In genomic region chr5:169545762-169546161, GRCh38 we compare ENCODE assay signal across 15 cellular contexts. TPM values are rescaled to one million over a fixed set of nuclear protein-coding genes. Genes with fewer than 3 reads are reported as not detected.
A peak's percentile ranks its signal among the peaks of the same experiment; 100 is the strongest.
DNase-seq lines count a peak whose midpoint lies in the region; ATAC-seq, FAIRE-seq and TF ChIP-seq lines count a peak whose summit lies in the region.
"Had no signal": no experiment of that assay in that cellular context is flagged by ENCODE, and none has a peak within 500 bp of the region (broad histone marks: within the 10 kb centered on the region; RNA-seq: fewer than 3 reads in every experiment).

No MANE protein-coding gene starts in this region.

- H3K4me1 ChIP-seq in PC-3 (ENCODE audit: insufficient read depth, low read length) (no peaks in the 10 kb centered on the region), mesendoderm (ENCODE audit: control insufficient read depth, low read depth, low read length) (no peaks in the 10 kb centered on the region)

- H3K4ac ChIP-seq in mesendoderm (ENCODE audit: low read depth, low read length), result no peak overlapping the region

- H3K27ac Mint-ChIP-seq in activated CD8-positive, alpha-beta T cell treated with anti-CD3 and anti-CD28 coated beads for 36 hours, result no peak overlapping the region
- no peak overlapping the region for H3K27ac Mint-ChIP-seq in activated CD8-positive, alpha-beta T cell treated with anti-CD3 and anti-CD28 coated beads, Interleukin-2, amount 10 ng/mL, durations not matched to agents 7 days and 5 days

- H3K27ac ChIP-seq in PC-3 (ENCODE audit: low read length), result no peak overlapping the region
- no peak overlapping the region for H3K27ac ChIP-seq in mesendoderm (ENCODE audit: low read depth, low read length)
- H3K27ac ChIP-seq: brain microvascular endothelial cell, thoracic aorta had no signal

- no peak overlapping the region for H3K56ac ChIP-seq in mesendoderm (ENCODE audit: low read length)

- BruUV-seq in PC-3 (replicated peaks; lab: Mats Ljungman, UMichigan), result no TSS peak

- H2AK5ac ChIP-seq in mesendoderm (ENCODE audit: low read length), result no peak overlapping the region

- H3K4me2 ChIP-seq in PC-3 (ENCODE audit: low read length), result no peak overlapping the region
- H3K4me2 ChIP-seq in mesendoderm (ENCODE audit: low read length), result no peak overlapping the region

- H3K9ac ChIP-seq in PC-3 (ENCODE audit: low read length) (no peak overlapping the region), mesendoderm (ENCODE audit: low read length) (no peak overlapping the region)

- H3K79me1 ChIP-seq in mesendoderm (ENCODE audit: low read length), result no peaks in the 10 kb centered on the region

- H3K36me3 ChIP-seq in PC-3 (ENCODE audit: low read depth, low read length), result no peaks in the 10 kb centered on the region
- no peaks in the 10 kb centered on the region for H3K36me3 ChIP-seq in mesendoderm (ENCODE audit: control insufficient read depth, insufficient read depth, low read length)
- H3K36me3 ChIP-seq: brain microvascular endothelial cell, thoracic aorta had no signal

- no peaks in the 10 kb centered on the region for H4K20me1 ChIP-seq in PC-3 (ENCODE audit: low read length)

- H3K36me3 Mint-ChIP-seq in activated CD8-positive, alpha-beta T cell treated with anti-CD3 and anti-CD28 coated beads for 36 hours (ENCODE audit: low read depth), result no peaks in the 10 kb centered on the region
- H3K36me3 Mint-ChIP-seq in activated CD8-positive, alpha-beta T cell treated with anti-CD3 and anti-CD28 coated beads, Interleukin-2, amount 10 ng/mL, durations not matched to agents 7 days and 5 days (ENCODE audit: low read depth), result no peaks in the 10 kb centered on the region

- no peak overlapping the region for H2BK120ac ChIP-seq in mesendoderm (ENCODE audit: low read depth, low read length)

- H3K27me3 ChIP-seq in PC-3 (ENCODE audit: low read length) (peaks cover 10% of the 10 kb centered on the region), mesendoderm (ENCODE audit: insufficient read depth, low read length, poor library complexity) (peaks cover 3% of the 10 kb centered on the region)
- H3K27me3 ChIP-seq: brain microvascular endothelial cell had no signal

- peaks cover 32% of the 10 kb centered on the region for H3K27me3 Mint-ChIP-seq in activated CD8-positive, alpha-beta T cell treated with anti-CD3 and anti-CD28 coated beads for 36 hours
- H3K27me3 Mint-ChIP-seq in activated CD8-positive, alpha-beta T cell treated with anti-CD3 and anti-CD28 coated beads, Interleukin-2, amount 10 ng/mL, durations not matched to agents 7 days and 5 days (ENCODE audit: low read depth), result peaks cover 25% of the 10 kb centered on the region

- H3K9me2 ChIP-seq in PC-3 (replicated peaks; ENCODE audit: low read length), result no peaks in the 10 kb centered on the region

- DNase-seq in activated CD8-positive, alpha-beta T cell treated with anti-CD3 and anti-CD28 coated beads for 36 hours, result peak; percentile 7
- no peak for DNase-seq in activated CD8-positive, alpha-beta T cell treated with anti-CD3 and anti-CD28 coated beads, Interleukin-2, amount 10 ng/mL, durations not matched to agents 7 days and 5 days
- DNase-seq in H54 (ENCODE audit: insufficient read length, low spot score) (peak; percentile 9), PC-3 (peak; percentile 37), mesendoderm (peak; percentile 40), NCI-H446 (lab: John Stamatoyannopoulos, UW) (no peak), ACHN (no peak), COLO668 (lab: John Stamatoyannopoulos, UW; ENCODE audit: unreplicated experiment) (no peak)
- DNase-seq: brain microvascular endothelial cell, DMS53, midbrain, OCI-M1, T1000 had no signal

- FAIRE-seq in H54 (lab: Jason Lieb, UNC), result peak; percentile 62
- FAIRE-seq: GM18507 had no signal

- no peaks in the 10 kb centered on the region for H3K4me1 Mint-ChIP-seq in activated CD8-positive, alpha-beta T cell treated with anti-CD3 and anti-CD28 coated beads for 36 hours (ENCODE audit: low read depth)
- no peaks in the 10 kb centered on the region for H3K4me1 Mint-ChIP-seq in activated CD8-positive, alpha-beta T cell treated with anti-CD3 and anti-CD28 coated beads, Interleukin-2, amount 10 ng/mL, durations not matched to agents 7 days and 5 days (ENCODE audit: low read depth)

- H3K9me3 ChIP-seq in PC-3 (ENCODE audit: low read length), result no peaks in the 10 kb centered on the region
- H3K9me3 ChIP-seq: thoracic aorta had no signal

- H3K9me3 Mint-ChIP-seq in activated CD8-positive, alpha-beta T cell treated with anti-CD3 and anti-CD28 coated beads for 36 hours, result no peaks in the 10 kb centered on the region
- H3K9me3 Mint-ChIP-seq in activated CD8-positive, alpha-beta T cell treated with anti-CD3 and anti-CD28 coated beads, Interleukin-2, amount 10 ng/mL, durations not matched to agents 7 days and 5 days (ENCODE audit: insufficient read depth), result no peaks in the 10 kb centered on the region

- no peak overlapping the region for H2BK5ac ChIP-seq in mesendoderm (ENCODE audit: low read length)

- no peak overlapping the region for H2BK15ac ChIP-seq in mesendoderm (replicated peaks; ENCODE audit: low read depth)

- no peak overlapping the region for H3K18ac ChIP-seq in mesendoderm (ENCODE audit: low read length)

- no peak overlapping the region for H4K5ac ChIP-seq in mesendoderm (ENCODE audit: low read length)

- H3K79me2 ChIP-seq in PC-3 (ENCODE audit: low read length) (no peaks in the 10 kb centered on the region), mesendoderm (ENCODE audit: control insufficient read depth, insufficient read depth, low read length) (no peaks in the 10 kb centered on the region)

- POLR2A ChIA-PET in activated CD8-positive, alpha-beta T cell treated with anti-CD3 and anti-CD28 coated beads for 36 hours (lab: Charles Lee), result no interaction called here
- POLR2A ChIA-PET in activated CD8-positive, alpha-beta T cell treated with anti-CD3 and anti-CD28 coated beads, Interleukin-2, amount 10 ng/mL, durations not matched to agents 7 days and 5 days (lab: Charles Lee), result no interaction called here
- POLR2A ChIA-PET in PC-3 (lab: Charles Lee; ENCODE audit: unreplicated experiment), result no interaction called here

- intact Hi-C loops in activated CD8-positive, alpha-beta T cell treated with anti-CD3 and anti-CD28 coated beads for 36 hours (cut with micrococcal nuclease), result no loop called here
- intact Hi-C loops in PC-3 (cut with micrococcal nuclease), result no loop called here

- no peak overlapping the region for H3K23ac ChIP-seq in mesendoderm (ENCODE audit: low read length)

- WGBS in mesendoderm (ENCODE audit: extremely low coverage, insufficient coverage, low lambda C conversion rate), result no CpG with 5 or more reads among the region's 1 CpG

- no peak overlapping the region for H4K8ac ChIP-seq in mesendoderm (ENCODE audit: low read depth, low read length)

- no peak for TF ChIP-seq CTCF in activated CD8-positive, alpha-beta T cell treated with anti-CD3 and anti-CD28 coated beads for 36 hours (IDR thresholded peaks at IDR 0.05)
- TF ChIP-seq CTCF in PC-3 (conservative IDR thresholded peaks at IDR 0.05; ENCODE audit: low read depth, low read length), result no peak

- no peaks in the 10 kb centered on the region for H3F3A ChIP-seq in PC-3 (ENCODE audit: low read length, unreplicated experiment)

- no peak overlapping the region for H3K4me3 Mint-ChIP-seq in activated CD8-positive, alpha-beta T cell treated with anti-CD3 and anti-CD28 coated beads for 36 hours
- no peak overlapping the region for H3K4me3 Mint-ChIP-seq in activated CD8-positive, alpha-beta T cell treated with anti-CD3 and anti-CD28 coated beads, Interleukin-2, amount 10 ng/mL, durations not matched to agents 7 days and 5 days

- peak; percentile 87 for ATAC-seq in activated CD8-positive, alpha-beta T cell treated with anti-CD3 and anti-CD28 coated beads for 36 hours
- ATAC-seq in activated CD8-positive, alpha-beta T cell treated with anti-CD3 and anti-CD28 coated beads, Interleukin-2, amount 10 ng/mL, durations not matched to agents 7 days and 5 days, result no peak
- ATAC-seq in PC-3, result no peak

- no peak overlapping the region for H2AFZ ChIP-seq in PC-3 (ENCODE audit: low read length)

- no peak for TF ChIP-seq POLR2A in H54 (IDR thresholded peaks at IDR 0.05; ENCODE audit: low read depth, low read length)

- CTCF ChIA-PET in activated CD8-positive, alpha-beta T cell treated with anti-CD3 and anti-CD28 coated beads for 36 hours (lab: Charles Lee), result interaction anchor here (0.7 to 1.7 kb wide), 3 partner anchors 35 to 557 kb away, joined by 3 to 6 read pairs (median 4); no protein-coding TSS in a partner anchor
- CTCF ChIA-PET in activated CD8-positive, alpha-beta T cell treated with anti-CD3 and anti-CD28 coated beads, Interleukin-2, amount 10 ng/mL, durations not matched to agents 7 days and 5 days (lab: Charles Lee), result interaction anchor here (1.1 kb wide), 1 partner anchor 105 kb away, joined by 4 read pairs; no protein-coding TSS in a partner anchor
- CTCF ChIA-PET in PC-3 (lab: Charles Lee), result no interaction called here

- H3K4me3 ChIP-seq in PC-3 (ENCODE audit: low read length), result no peak overlapping the region
- no peak overlapping the region for H3K4me3 ChIP-seq in mesendoderm (ENCODE audit: low read length)
- H3K4me3 ChIP-seq: thoracic aorta had no signal

- in situ Hi-C loops in ACHN (cut with HindIII; ENCODE audit: low pct_ligation_motif_present, low pct_unique_long_range_greater_than_20kb, low sequenced_read_pairs), result no loop called here

RNA-seq across cellular contexts. Expression of gene SPDL1, which starts 37.8 kb away (rescaled TPM):
- 10 to 100 TPM; 40.1 to 40.2 TPM for total RNA-seq in activated CD8-positive, alpha-beta T cell treated with anti-CD3 and anti-CD28 coated beads for 36 hours
- total RNA-seq in activated CD8-positive, alpha-beta T cell treated with anti-CD3 and anti-CD28 coated beads, Interleukin-2, amount 10 ng/mL, durations not matched to agents 7 days and 5 days, result 10 to 100 TPM; 63.6 to 64.1 TPM
- total RNA-seq in PC-3 (2014; rRNA removed), result 29.9 and 38.8 TPM in 2 replicates
- polyA plus RNA-seq in mesendoderm (2013, experiment 1 of 2), result 60.5 TPM
- polyA plus RNA-seq in mesendoderm (2013, experiment 2 of 2), result 60.8 TPM

Comparison
In these comparisons a context has a peak if more than half of its experiments do, and no peak if none do; other contexts are left out.
1. DNase-seq: peak in activated CD8-positive, alpha-beta T cell treated with anti-CD3 and anti-CD28 coated beads for 36 hours (single experiment), H54 (single experiment), PC-3 (single experiment) and mesendoderm (single experiment); none in activated CD8-positive, alpha-beta T cell treated with anti-CD3 and anti-CD28 coated beads, Interleukin-2, amount 10 ng/mL, durations not matched to agents 7 days and 5 days (single experiment), NCI-H446 (0 of 2), ACHN (single experiment) and COLO668 (single experiment).